In genomic region chr20:62878244-62879030, GRCh38 we compare ENCODE assay signal across 33 cellular contexts. TPM values are rescaled to one million over a fixed set of nuclear protein-coding genes. Genes with fewer than 3 reads are reported as not detected.
DNase-seq lines count a peak whose midpoint lies in the region; ATAC-seq and TF ChIP-seq lines count a peak whose summit lies in the region.
"Had no signal": no experiment of that assay in that cellular context is flagged by ENCODE, and none has a peak within 500 bp of the region (broad histone marks: within the 10 kb centered on the region; RNA-seq: fewer than 3 reads in every experiment).

No MANE protein-coding gene starts in this region.

- in situ Hi-C loops in G401 (cut with HindIII; ENCODE audit: low sequenced_read_pairs): no loop called here

- H3K27ac ChIP-seq in breast epithelium (no peak overlapping the region), SK-N-MC (peak overlapping the region; percentile 84), gastroesophageal sphincter (no peak overlapping the region)
- H3K27ac ChIP-seq: colonic mucosa, lower lobe of right lung, pancreas, SJSA1, skin epidermis, upper lobe of left lung had no signal

- 91 to 92% methylated on average over 20 of the region's 20 CpGs for WGBS in gastroesophageal sphincter (ENCODE audit: low coverage in 1 of 2), 2 donors

- H3K36me3 Mint-ChIP-seq in MCF 10A (ENCODE audit: insufficient read depth, unreplicated experiment) (peaks cover 43% of the 10 kb centered on the region), glutamatergic neuron (ENCODE audit: unreplicated experiment) (peaks cover 10% of the 10 kb centered on the region)

- no peak for DNase-seq in MCF 10A (ENCODE audit: unreplicated experiment)
- no peak for DNase-seq in breast epithelium (ENCODE audit: low spot score in 2 of 2)
- no peak for DNase-seq in SK-N-MC (ENCODE audit: low read depth, low spot score)
- peak; percentile 61 for DNase-seq in iPS-NIHi7 (ENCODE audit: extremely low spot score)
- DNase-seq in glutamatergic neuron: no peak
- no peak for DNase-seq in G401 (ENCODE audit: low spot score)
- no peak for DNase-seq in UCSD-AML1 (lab: John Stamatoyannopoulos, UW; ENCODE audit: unreplicated experiment)
- DNase-seq: 8988T; activated CD4-positive, alpha-beta T cell treated with anti-CD3 and anti-CD28 coated beads, Interleukin-2, amount 10 ng/mL, durations not matched to agents 24 days and 14 days; activated CD8-positive, alpha-beta memory T cell treated with anti-CD3 and anti-CD28 coated beads for 24 hours; activated T-cell treated with anti-CD3 and anti-CD28 coated beads for 4 hours; anterior cingulate cortex; CD4-positive, alpha-beta memory T cell; colonic mucosa; DMS 273 treated with DMSO at 0.1 percent for 48 hours; effector CD8-positive, alpha-beta T cell; head of caudate nucleus; kidney glomerular epithelial cell; lower lobe of right lung; NCI-H1092 treated with DMSO at 0.1 percent for 48 hours; NCI-H187; nephron progenitor cell; T1000 had no signal

- peaks cover 0 to 8% of the 10 kb centered on the region in 2 donors for H3K4me1 ChIP-seq in breast epithelium
- peaks cover 0 to 32% (median 16%) of the 10 kb centered on the region in 3 donors for H3K4me1 ChIP-seq in gastroesophageal sphincter
- H3K4me1 ChIP-seq: colonic mucosa, pancreas had no signal

- POLR2A ChIA-PET in MCF 10A (lab: Yijun Ruan, JAX): interaction anchor here (1.1 to 2.4 kb wide), 2 partner anchors 9 to 29 kb away, joined by 4 to 8 read pairs; no protein-coding TSS in a partner anchor

- no peak overlapping the region for H3K9ac ChIP-seq in SK-N-MC (ENCODE audit: insufficient read length)

- TSS peak; percentile 13 for BruUV-seq in MCF 10A (replicated peaks; lab: Mats Ljungman, UMichigan)

- H3K27me3 Mint-ChIP-seq in MCF 10A (ENCODE audit: insufficient read depth, unreplicated experiment) (no peaks in the 10 kb centered on the region), glutamatergic neuron (ENCODE audit: unreplicated experiment) (peaks cover 3% of the 10 kb centered on the region)
- H3K27me3 Mint-ChIP-seq: activated CD4-positive, alpha-beta T cell treated with anti-CD3 and anti-CD28 coated beads, Interleukin-2, amount 10 ng/mL, durations not matched to agents 24 days and 14 days; activated naive CD8-positive, alpha-beta T cell had no signal

- no peaks in the 10 kb centered on the region for H3K9me3 ChIP-seq in breast epithelium
- H3K9me3 ChIP-seq in SK-N-MC (ENCODE audit: low read depth, low read length): no peaks in the 10 kb centered on the region
- no peaks in the 10 kb centered on the region for H3K9me3 ChIP-seq in gastroesophageal sphincter
- H3K9me3 ChIP-seq: colonic mucosa, lower lobe of right lung, pancreas, SJSA1, upper lobe of left lung had no signal

- ATAC-seq in gastroesophageal sphincter: no peak
- ATAC-seq: GM12878; HCT116; lower lobe of right lung; pancreas; stimulated activated memory B cell treated with anti-CD40 and anti-IgM and Interleukin-4, amounts not matched to agents 10 μg/mL and 1 μg/mL and 100 μg/mL, for 72 hours had no signal

- no peak for TF ChIP-seq CTCF in MCF 10A (IDR thresholded peaks at IDR 0.05; ENCODE audit: unreplicated experiment)
- TF ChIP-seq CTCF in breast epithelium (IDR thresholded peaks at IDR 0.05): no peak
- no peak for TF ChIP-seq CTCF in glutamatergic neuron (IDR thresholded peaks at IDR 0.05; ENCODE audit: partially characterized antibody, unreplicated experiment)
- TF ChIP-seq CTCF in gastroesophageal sphincter (IDR thresholded peaks at IDR 0.05): no peak

- TF ChIP-seq POLR2A in breast epithelium (IDR thresholded peaks at IDR 0.05) (no peak), gastroesophageal sphincter (IDR thresholded peaks at IDR 0.05) (no peak)

- H3K4me3 ChIP-seq in breast epithelium: no peak overlapping the region
- no peak overlapping the region for H3K4me3 ChIP-seq in SK-N-MC
- no peak overlapping the region for H3K4me3 ChIP-seq in gastroesophageal sphincter
- H3K4me3 ChIP-seq: colonic mucosa, GM12878, lower lobe of right lung, pancreas, SJSA1, skin epidermis, upper lobe of left lung had no signal

- H3K4me1 Mint-ChIP-seq in MCF 10A (ENCODE audit: insufficient read depth, unreplicated experiment) (peaks cover 6% of the 10 kb centered on the region), glutamatergic neuron (ENCODE audit: low read depth, unreplicated experiment) (peaks cover 12% of the 10 kb centered on the region)

- H3K9me3 Mint-ChIP-seq in MCF 10A (ENCODE audit: unreplicated experiment) (no peaks in the 10 kb centered on the region), glutamatergic neuron (ENCODE audit: unreplicated experiment) (peaks cover 7% of the 10 kb centered on the region)
- H3K9me3 Mint-ChIP-seq: activated CD4-positive, alpha-beta T cell treated with anti-CD3 and anti-CD28 coated beads, Interleukin-2, amount 10 ng/mL, durations not matched to agents 24 days and 14 days; activated T-helper 2 cell treated with anti-CD3 and anti-CD28 coated beads, Interferon-gamma antibody, Interleukin-2, Interleukin-4, amounts not matched to agents 10 μg/mL and 5 μg/mL and 100 μg/mL, durations not matched to agents 14 hours and 24 hours and 36 hours; CD4-positive, alpha-beta memory T cell; stimulated activated memory B cell treated with anti-CD40 and anti-IgM and Interleukin-4, amounts not matched to agents 10 μg/mL and 1 μg/mL and 100 μg/mL, for 72 hours had no signal

- CTCF ChIA-PET in MCF 10A (lab: Yijun Ruan, JAX): interaction anchor here (0.6 to 1.3 kb wide), 2 partner anchors 22 to 500 kb away, joined by 3 read pairs; no protein-coding TSS in a partner anchor

- H3K4me3 Mint-ChIP-seq in MCF 10A (ENCODE audit: unreplicated experiment) (no peak overlapping the region), glutamatergic neuron (ENCODE audit: unreplicated experiment) (no peak overlapping the region)
- H3K4me3 Mint-ChIP-seq: activated CD4-positive, alpha-beta T cell treated with anti-CD3 and anti-CD28 coated beads, Interleukin-2, amount 10 ng/mL, durations not matched to agents 24 days and 14 days; activated naive CD8-positive, alpha-beta T cell; CD4-positive, alpha-beta memory T cell; nephron progenitor cell; stimulated activated memory B cell treated with anti-CD40 and anti-IgM and Interleukin-4, amounts not matched to agents 10 μg/mL and 1 μg/mL and 100 μg/mL, for 72 hours had no signal

- H3K36me3 ChIP-seq in breast epithelium (no peaks in the 10 kb centered on the region), SK-N-MC (ENCODE audit: insufficient read depth, low read length) (peaks cover 6% of the 10 kb centered on the region; the same call in 1 of the 2 replicates), gastroesophageal sphincter (peaks cover 0 to 36% of the 10 kb centered on the region in 2 donors)
- H3K36me3 ChIP-seq: colonic mucosa had no signal

- no peak for TF ChIP-seq EP300 in gastroesophageal sphincter (IDR thresholded peaks at IDR 0.05)

- H3K27ac Mint-ChIP-seq in MCF 10A (ENCODE audit: low read depth, unreplicated experiment) (no peak overlapping the region), glutamatergic neuron (ENCODE audit: unreplicated experiment) (no peak overlapping the region)
- H3K27ac Mint-ChIP-seq: activated CD4-positive, alpha-beta T cell treated with anti-CD3 and anti-CD28 coated beads, Interleukin-2, amount 10 ng/mL, durations not matched to agents 24 days and 14 days; activated naive CD8-positive, alpha-beta T cell; activated T-helper 2 cell treated with anti-CD3 and anti-CD28 coated beads, Interferon-gamma antibody, Interleukin-2, Interleukin-4, amounts not matched to agents 10 μg/mL and 5 μg/mL and 100 μg/mL, durations not matched to agents 14 hours and 24 hours and 36 hours; CD4-positive, alpha-beta memory T cell; nephron progenitor cell; stimulated activated memory B cell treated with anti-CD40 and anti-IgM and Interleukin-4, amounts not matched to agents 10 μg/mL and 1 μg/mL and 100 μg/mL, for 72 hours had no signal

- intact Hi-C loops in MCF 10A (cut with micrococcal nuclease) (no loop called here), breast epithelium (cut with DNase I; ENCODE audit: low total_unique reads) (no loop called here)

- H3K27me3 ChIP-seq in breast epithelium: no peaks in the 10 kb centered on the region
- no peaks in the 10 kb centered on the region for H3K27me3 ChIP-seq in gastroesophageal sphincter
- H3K27me3 ChIP-seq: colonic mucosa, pancreas, SJSA1, upper lobe of left lung had no signal

RNA-seq across cellular contexts. Expression of gene TCFL5, which starts 16.8 kb away (rescaled TPM):
- total RNA-seq in MCF 10A (2022) (10.8 and 12.8 TPM in 2 replicates), breast epithelium (10 to 100 TPM in 2 of 3 donors, 1 to 10 TPM in 1; 7.8 to 21.0 (median 12.5) TPM), glutamatergic neuron (ENCODE audit: unreplicated experiment) (12.6 TPM), gastroesophageal sphincter (10 to 100 TPM; 12.0 to 28.9 (median 13.8) TPM)
- 23.0 and 24.2 TPM in 2 replicates for total RNA-seq in G401 (2014; rRNA removed; shearing (Covaris generic))

RNA-seq across cellular contexts. Expression of gene DIDO1, which starts 47.9 kb away (rescaled TPM):
- total RNA-seq in MCF 10A (2022) (36.8 and 40.7 TPM in 2 replicates), breast epithelium (10 to 100 TPM; 59.8 to 83.1 (median 64.9) TPM), glutamatergic neuron (ENCODE audit: unreplicated experiment) (77.8 TPM), gastroesophageal sphincter (10 to 100 TPM; 49.5 to 75.8 (median 66.5) TPM)
- total RNA-seq in G401 (2014; rRNA removed; shearing (Covaris generic)): 24.3 and 36.5 TPM in 2 replicates

RNA-seq across cellular contexts. Expression of gene GID8, which starts 59.5 kb away (rescaled TPM):
- total RNA-seq in MCF 10A (2022) (31.6 and 36.4 TPM in 2 replicates), breast epithelium (10 to 100 TPM; 30.2 to 36.7 (median 31.8) TPM), glutamatergic neuron (ENCODE audit: unreplicated experiment) (57.8 TPM), gastroesophageal sphincter (10 to 100 TPM; 23.2 to 34.8 (median 27.9) TPM)
- total RNA-seq in G401 (2014; rRNA removed; shearing (Covaris generic)): 41.0 and 49.2 TPM in 2 replicates
